ENCODE assay signal across 10 cellular contexts in the genomic region with DNA sequence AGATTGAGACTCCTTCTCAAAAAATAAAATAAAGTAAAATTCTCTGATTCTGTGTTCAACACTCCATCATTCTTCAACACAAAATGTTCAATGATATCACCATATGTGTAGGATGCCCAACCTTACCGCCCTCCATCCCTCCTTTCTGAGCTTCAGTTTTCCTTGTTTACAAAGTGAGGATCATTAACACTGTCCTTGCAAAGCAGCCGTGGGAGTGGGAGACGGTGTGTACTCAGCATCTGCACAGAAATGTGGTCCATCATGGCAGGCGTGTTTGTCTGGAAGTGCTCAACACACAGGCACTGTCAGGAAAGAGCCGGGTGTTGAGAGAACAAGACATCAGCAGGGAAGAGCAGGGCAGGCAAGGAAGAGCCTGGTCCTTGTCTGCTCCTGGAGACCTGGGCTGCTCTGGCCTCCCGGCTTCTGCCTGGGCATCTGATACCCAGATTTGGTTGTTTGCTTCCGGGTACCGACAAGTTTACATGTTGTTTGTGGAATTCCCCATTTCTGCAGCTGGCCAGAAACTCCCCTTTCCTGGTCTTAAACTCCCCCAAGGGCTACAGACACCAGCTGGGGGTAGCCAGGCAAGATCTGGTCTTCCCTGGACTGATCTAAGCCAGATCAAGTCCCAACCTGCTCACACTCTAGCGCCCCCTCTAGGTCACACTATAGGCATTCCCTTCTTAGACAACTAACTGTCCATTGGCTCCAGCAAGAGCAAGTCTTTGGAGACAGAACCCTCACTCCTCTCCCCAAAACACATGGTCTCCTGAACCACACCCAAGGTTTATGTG. TPM values are rescaled to one million over a fixed set of nuclear protein-coding genes. Genes with fewer than 3 reads are reported as not detected.
DNase-seq lines count a peak whose midpoint lies in the region; FAIRE-seq and TF ChIP-seq lines count a peak whose summit lies in the region.
"Had no signal": no experiment of that assay in that cellular context is flagged by ENCODE, and none has a peak within 500 bp of the region (broad histone marks: within the 10 kb centered on the region; RNA-seq: fewer than 3 reads in every experiment).

No MANE protein-coding gene starts in this region.

- TF ChIP-seq CTCF in HFFc6 (IDR thresholded peaks at IDR 0.05), result peak; percentile 68
- TF ChIP-seq CTCF in mesothelial cell of epicardium (IDR thresholded peaks at IDR 0.05; ENCODE audit: unreplicated experiment), result peak; percentile 27

- no peak for FAIRE-seq in H54 (lab: Jason Lieb, UNC)

- no peak overlapping the region for H3K4me3 Mint-ChIP-seq in HFFc6
- no peak overlapping the region for H3K4me3 Mint-ChIP-seq in mesothelial cell of epicardium
- H3K4me3 Mint-ChIP-seq: activated naive CD8-positive, alpha-beta T cell had no signal

- no peak for TF ChIP-seq POLR2A in H54 (IDR thresholded peaks at IDR 0.05; ENCODE audit: low read depth, low read length)

- H3K27ac Mint-ChIP-seq in HFFc6 (no peak overlapping the region), mesothelial cell of epicardium (no peak overlapping the region)
- H3K27ac Mint-ChIP-seq: activated naive CD8-positive, alpha-beta T cell had no signal

- H3K36me3 Mint-ChIP-seq in HFFc6 (ENCODE audit: low read depth) (no peaks in the 10 kb centered on the region), mesothelial cell of epicardium (no peaks in the 10 kb centered on the region)
- H3K36me3 Mint-ChIP-seq: activated naive CD8-positive, alpha-beta T cell had no signal

- H3K4me1 Mint-ChIP-seq in HFFc6 (ENCODE audit: low read depth) (no peaks in the 10 kb centered on the region), mesothelial cell of epicardium (no peaks in the 10 kb centered on the region)

- DNase-seq in NCI-H748 (lab: John Stamatoyannopoulos, UW; ENCODE audit: unreplicated experiment) (peak; percentile 33), NCI-H748 treated with DMSO at 0.1 percent for 48 hours (lab: John Stamatoyannopoulos, UW) (no peak), HFFc6 (no peak), amniotic epithelial cell (ENCODE audit: low read depth) (peak; percentile 36), mesothelial cell of epicardium (ENCODE audit: low spot score in 2 of 2, unreplicated experiment in 2 of 2) (no peak), H54 (ENCODE audit: insufficient read length, low spot score) (no peak), SW 1271 (lab: John Stamatoyannopoulos, UW) (no peak), NCI-H510A treated with DMSO at 0.1 percent for 48 hours (lab: John Stamatoyannopoulos, UW) (no peak)
- DNase-seq: C1 segment of cervical spinal cord had no signal

- H3K9me3 Mint-ChIP-seq in HFFc6 (no peaks in the 10 kb centered on the region), mesothelial cell of epicardium (no peaks in the 10 kb centered on the region)

- H3K27me3 Mint-ChIP-seq in HFFc6 (ENCODE audit: insufficient read depth) (peaks cover 51% of the 10 kb centered on the region), mesothelial cell of epicardium (ENCODE audit: low read depth) (no peaks in the 10 kb centered on the region)
- H3K27me3 Mint-ChIP-seq: activated naive CD8-positive, alpha-beta T cell had no signal

RNA-seq across cellular contexts. Expression of gene TTPAL, which starts 26.7 kb away (rescaled TPM):
- total RNA-seq in HFFc6 (2021; fragmentation: NEBNext Ultra II Directional; extraction: Animal tissue kit (Norgen Biotek cat#: 25700)), result 10 to 100 TPM; 28.7 to 38.7 (median 35.2) TPM
- 20.5 to 22.5 TPM (median 22.4 TPM) in 3 replicates for total RNA-seq in mesothelial cell of epicardium

Comparison
In these comparisons a context has a peak if more than half of its experiments do, and no peak if none do; other contexts are left out.
1. DNase-seq: peak in NCI-H748 (single experiment) and amniotic epithelial cell (single experiment); none in NCI-H748 treated with DMSO at 0.1 percent for 48 hours (single experiment), HFFc6 (single experiment), mesothelial cell of epicardium (0 of 2), H54 (single experiment), SW 1271 (0 of 2) and NCI-H510A treated with DMSO at 0.1 percent for 48 hours (single experiment).